In genomic region chr6:44127186-44128019, GRCh38 we compare ENCODE assay signal across 8 cellular contexts. TPM values are rescaled to one million over a fixed set of nuclear protein-coding genes. Genes with fewer than 3 reads are reported as not detected.
A peak's percentile ranks its signal among the peaks of the same experiment; 100 is the strongest.
DNase-seq lines count a peak whose midpoint lies in the region; ATAC-seq and TF ChIP-seq lines count a peak whose summit lies in the region.

Gene MRPL14, minus strand, starts transcription at chr6:44127452. Its CDS starts 10,841 bp downstream, at chr6:44116611.
Gene TMEM63B, plus strand, starts transcription at chr6:44127554. Its CDS starts 7,031 bp downstream, at chr6:44134585.

- DNase-seq in M059J (ENCODE audit: low read depth) (peak; percentile 83), SKM-1 (lab: John Stamatoyannopoulos, UW; ENCODE audit: unreplicated experiment) (peak; percentile 68), glomerular endothelial cell (ENCODE audit: extremely low read depth, low read depth, low spot score) (no peak), osteoblast (ENCODE audit: insufficient read length, low spot score, missing footprints) (peak; percentile 100)

- no peaks in the 10 kb centered on the region for H3K27me3 Mint-ChIP-seq in activated naive CD4-positive, alpha-beta T cell treated with anti-CD3 and anti-CD28 coated beads, Interleukin-2, amount 50 U/mL, for 24 hours

- H3K4me3 ChIP-seq in DOHH2 (ENCODE audit: low read length) (peak within 1 kb of the TSS; percentile 98), osteoblast (ENCODE audit: insufficient read depth, low read length) (peak within 1 kb of the TSS; percentile 91)

- peaks cover 48% of the 10 kb centered on the region for H3K4me1 ChIP-seq in DOHH2 (ENCODE audit: control insufficient read depth, low read length)
- peaks cover 38% of the 10 kb centered on the region for H3K4me1 ChIP-seq in osteoblast (ENCODE audit: insufficient read depth, low read length)

- H3K9me3 Mint-ChIP-seq in activated naive CD4-positive, alpha-beta T cell treated with anti-CD3 and anti-CD28 coated beads, Interleukin-2, amount 50 U/mL, for 24 hours, result no peaks in the 10 kb centered on the region

- H3K79me2 ChIP-seq in DOHH2 (ENCODE audit: control insufficient read depth, low read length), result peaks cover 54% of the 10 kb centered on the region
- peaks cover 87% of the 10 kb centered on the region for H3K79me2 ChIP-seq in osteoblast (ENCODE audit: insufficient read depth, low read length)

- 0 out of 2 replicates have a peak, but pooled peaks cover 4% of the 10 kb centered on the region for H3F3A ChIP-seq in DOHH2 (ENCODE audit: control insufficient read depth, insufficient read depth)

- no peaks in the 10 kb centered on the region for H3K9me2 ChIP-seq in DOHH2 (replicated peaks; ENCODE audit: control insufficient read depth, low read length)

- peak within 1 kb of the TSS; percentile 93 for H3K4me3 Mint-ChIP-seq in activated naive CD4-positive, alpha-beta T cell treated with anti-CD3 and anti-CD28 coated beads, Interleukin-2, amount 50 U/mL, for 24 hours

- H3K9me3 ChIP-seq in DOHH2 (ENCODE audit: control insufficient read depth, insufficient read depth, low read length), result no peaks in the 10 kb centered on the region
- no peaks in the 10 kb centered on the region for H3K9me3 ChIP-seq in osteoblast (ENCODE audit: low read depth, low read length)

- H2AFZ ChIP-seq in osteoblast (ENCODE audit: low read length), result peak within 1 kb of the TSS; percentile 80

- peak within 1 kb of the TSS; percentile 95 for H3K27ac Mint-ChIP-seq in activated naive CD4-positive, alpha-beta T cell treated with anti-CD3 and anti-CD28 coated beads, Interleukin-2, amount 50 U/mL, for 24 hours

- H3K27me3 ChIP-seq in DOHH2 (ENCODE audit: control insufficient read depth, low read length) (peaks cover 5% of the 10 kb centered on the region; the same call in 1 of the 2 replicates), osteoblast (ENCODE audit: insufficient read depth, low read length) (no peaks in the 10 kb centered on the region)

- H3K36me3 ChIP-seq in DOHH2 (ENCODE audit: control insufficient read depth, low read length) (peaks cover 42% of the 10 kb centered on the region), osteoblast (ENCODE audit: insufficient read depth, low read length) (no peaks in the 10 kb centered on the region)

- peaks cover 37% of the 10 kb centered on the region for H4K20me1 ChIP-seq in DOHH2 (ENCODE audit: control insufficient read depth, insufficient read depth, low read depth, low read length)
- H4K20me1 ChIP-seq in osteoblast (ENCODE audit: insufficient read depth, low read length), result peaks cover 45% of the 10 kb centered on the region

- H3K36me3 Mint-ChIP-seq in activated naive CD4-positive, alpha-beta T cell treated with anti-CD3 and anti-CD28 coated beads, Interleukin-2, amount 50 U/mL, for 24 hours, result peaks cover 4% of the 10 kb centered on the region

- peak within 1 kb of the TSS; percentile 28; the same call in 1 of the 2 replicates for H3K27ac ChIP-seq in DOHH2 (ENCODE audit: low read depth, low read length)
- peak within 1 kb of the TSS; percentile 84 for H3K27ac ChIP-seq in osteoblast (ENCODE audit: low read depth, low read length)
- H3K27ac ChIP-seq in temporal lobe (ENCODE audit: low read depth, low read length), result peak within 1 kb of the TSS; percentile 28

- ATAC-seq in GM21786 (IDR thresholded peaks at IDR 0.05; ENCODE audit: unreplicated experiment), result peak; percentile 68

- TF ChIP-seq CTCF in DOHH2 (IDR thresholded peaks at IDR 0.05; ENCODE audit: low read depth, low read length, poor library complexity, severe bottlenecking) (no peak), osteoblast (IDR thresholded peaks at IDR 0.05; ENCODE audit: extremely low read depth, low read depth, low read length) (no peak)

- peaks cover 65% of the 10 kb centered on the region for H3K4me1 Mint-ChIP-seq in activated naive CD4-positive, alpha-beta T cell treated with anti-CD3 and anti-CD28 coated beads, Interleukin-2, amount 50 U/mL, for 24 hours

- peak within 1 kb of the TSS; percentile 91 for H3K4me2 ChIP-seq in DOHH2 (ENCODE audit: low read length)
- H3K4me2 ChIP-seq in osteoblast (ENCODE audit: insufficient read depth, low read length), result peak within 1 kb of the TSS; percentile 95

RNA-seq across cellular contexts. Expression of gene MRPL14, which starts in this region (rescaled TPM):
- total RNA-seq in M059J (2014; rRNA removed; shearing (Covaris generic)), result 100 and 111 TPM in 2 replicates
- 66.2 and 78.2 TPM in 2 replicates for total RNA-seq in glomerular endothelial cell
- total RNA-seq in osteoblast, result 47.7 and 49.9 TPM in 2 replicates
- total RNA-seq in temporal lobe, result 23.4 TPM

RNA-seq across cellular contexts. Expression of gene TMEM63B, which starts in this region (rescaled TPM):
- total RNA-seq in M059J (2014; rRNA removed; shearing (Covaris generic)), result 32.8 and 45.0 TPM in 2 replicates
- total RNA-seq in glomerular endothelial cell (70.1 and 80.8 TPM in 2 replicates), osteoblast (32.7 and 36.6 TPM in 2 replicates), temporal lobe (37.9 TPM)

Comparison
In these comparisons a context has a peak if more than half of its experiments do, and no peak if none do; other contexts are left out.
1. H3K27ac ChIP-seq: peak in every context shown above with its lines; median percentile 84 in osteoblast; 28 in DOHH2; 28 in temporal lobe.